Comparison of ENCODE assay signal across 1 cellular context in the genomic region with DNA sequence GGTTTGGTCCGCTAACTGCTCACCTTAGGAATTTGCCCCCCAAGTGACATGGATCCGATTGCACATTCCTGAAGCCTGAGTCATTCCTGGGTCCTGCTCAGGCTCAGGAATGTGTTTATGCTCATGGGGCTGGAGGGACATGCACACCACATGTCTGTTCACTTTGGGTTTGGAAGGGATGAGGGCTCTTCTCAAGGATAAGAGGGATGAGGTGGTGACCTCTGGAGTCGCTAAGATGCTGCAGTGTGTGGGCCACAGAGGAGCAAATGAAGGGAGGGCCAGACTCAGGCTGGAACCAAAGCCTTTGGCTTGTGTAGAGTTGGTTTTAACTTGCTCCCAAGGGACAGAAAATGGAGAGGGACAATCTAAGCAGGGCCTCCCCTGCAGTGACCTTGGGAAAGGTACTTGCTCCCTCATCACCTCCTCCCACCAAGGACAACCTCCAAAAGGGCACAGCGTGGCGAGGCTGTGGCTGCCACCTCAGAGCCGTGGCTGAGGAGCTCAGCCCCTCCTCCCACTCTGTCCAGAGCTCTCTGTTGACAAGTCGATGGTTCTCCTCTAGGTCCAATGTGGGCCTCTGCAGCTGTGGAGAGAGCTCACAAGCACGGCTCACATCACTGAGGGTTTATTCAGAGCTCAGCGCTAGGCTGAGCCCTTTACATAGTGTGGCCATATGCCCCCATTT.
TF ChIP-seq lines count a peak whose summit lies in the region.

No MANE protein-coding gene starts in this region.

TF ChIP-seq in HCT116, 20 proteins besides CTCF, POLR2A, EP300 and RAD21 (continued from another document):
- TF ChIP-seq SIN3A (IDR thresholded peaks at IDR 0.05; ENCODE audit: low read depth) = no peak
